In the genomic region with DNA sequence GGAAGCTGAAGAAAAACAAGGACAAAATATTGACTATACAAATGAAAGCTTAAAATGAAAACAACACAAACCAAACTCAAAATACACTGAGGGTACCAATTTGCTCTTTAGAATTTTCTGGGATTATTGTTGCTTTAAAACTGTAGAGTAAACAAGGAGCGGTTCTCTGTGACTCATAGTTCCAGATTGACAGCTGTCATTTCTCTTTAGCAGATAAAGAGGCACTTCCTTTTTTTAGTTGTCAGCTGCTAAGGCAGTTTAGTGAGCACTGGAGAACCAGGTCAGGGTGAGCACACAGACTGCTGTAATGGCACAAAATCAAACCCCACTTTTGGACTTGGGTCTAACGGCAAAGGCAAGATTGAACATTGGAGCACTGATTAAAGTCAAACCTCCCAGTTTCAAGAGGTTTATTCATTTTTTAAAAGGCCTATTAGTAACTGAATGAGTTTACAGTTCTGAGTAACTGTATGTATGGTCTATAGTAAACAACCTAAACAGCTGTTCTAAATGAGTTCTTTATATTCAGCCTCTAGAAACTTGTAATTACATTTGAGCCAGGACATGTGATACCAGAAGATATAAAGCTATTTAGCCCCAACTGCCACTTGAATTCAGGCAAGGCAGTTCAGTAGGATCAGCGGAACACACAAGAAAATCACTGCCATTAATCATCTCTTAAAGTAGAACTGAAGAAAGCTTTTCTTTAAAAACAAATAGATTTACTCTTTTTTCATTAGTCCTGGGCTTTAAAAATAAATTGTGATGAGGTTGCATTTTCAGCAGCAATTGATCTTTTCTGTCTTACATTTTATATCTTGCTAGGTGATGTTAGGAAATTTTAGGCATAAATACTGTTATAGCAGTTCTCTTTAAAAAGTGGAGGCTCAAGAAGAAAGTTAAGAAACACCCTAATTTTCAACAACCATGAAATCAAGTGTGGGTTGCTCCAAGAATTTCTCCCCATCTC, we compare ENCODE assay signal across 1 cellular context.
TF ChIP-seq lines count a peak whose summit lies in the region.

No MANE protein-coding gene starts in this region.

TF ChIP-seq in K562, 482 proteins besides CTCF, POLR2A, EP300 and RAD21 (continued from another document and continues in another):
- TF ChIP-seq, protein P1, sequence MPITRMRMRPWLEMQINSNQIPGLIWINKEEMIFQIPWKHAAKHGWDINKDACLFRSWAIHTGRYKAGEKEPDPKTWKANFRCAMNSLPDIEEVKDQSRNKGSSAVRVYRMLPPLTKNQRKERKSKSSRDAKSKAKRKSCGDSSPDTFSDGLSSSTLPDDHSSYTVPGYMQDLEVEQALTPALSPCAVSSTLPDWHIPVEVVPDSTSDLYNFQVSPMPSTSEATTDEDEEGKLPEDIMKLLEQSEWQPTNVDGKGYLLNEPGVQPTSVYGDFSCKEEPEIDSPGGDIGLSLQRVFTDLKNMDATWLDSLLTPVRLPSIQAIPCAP (CRISPR knock-in tag; IDR thresholded peaks at IDR 0.05; ENCODE audit: borderline replicate concordance) = no peak
- peak; percentile 91 for TF ChIP-seq MEIS2 (IDR thresholded peaks at IDR 0.05; ENCODE audit: partially characterized antibody)
- no peak for TF ChIP-seq RBM39 (optimal IDR thresholded peaks at IDR 0.05; ENCODE audit: low read depth, low read length)
- TF ChIP-seq ZNF785 (CRISPR knock-in tag; IDR thresholded peaks at IDR 0.05) = no peak
- no peak for TF ChIP-seq ELF4 (CRISPR knock-in tag; IDR thresholded peaks at IDR 0.05)
- TF ChIP-seq RFX5 (IDR thresholded peaks at IDR 0.05; ENCODE audit: low read depth, low read length) = no peak
- no peak for TF ChIP-seq XRCC5 (IDR thresholded peaks at IDR 0.05; ENCODE audit: low read depth, low read length)
- TF ChIP-seq C11orf30 (IDR thresholded peaks at IDR 0.05; ENCODE audit: low read depth) = peak; percentile 41; the same call in 1 of the 2 replicates
- no peak for TF ChIP-seq TEAD4 (IDR thresholded peaks at IDR 0.05; ENCODE audit: low read length)
- TF ChIP-seq TEAD4 (CRISPR knock-in tag; IDR thresholded peaks at IDR 0.05; ENCODE audit: borderline replicate concordance) = no peak
- no peak for TF ChIP-seq EHMT2 (IDR thresholded peaks at IDR 0.05)
- TF ChIP-seq, protein P2, sequence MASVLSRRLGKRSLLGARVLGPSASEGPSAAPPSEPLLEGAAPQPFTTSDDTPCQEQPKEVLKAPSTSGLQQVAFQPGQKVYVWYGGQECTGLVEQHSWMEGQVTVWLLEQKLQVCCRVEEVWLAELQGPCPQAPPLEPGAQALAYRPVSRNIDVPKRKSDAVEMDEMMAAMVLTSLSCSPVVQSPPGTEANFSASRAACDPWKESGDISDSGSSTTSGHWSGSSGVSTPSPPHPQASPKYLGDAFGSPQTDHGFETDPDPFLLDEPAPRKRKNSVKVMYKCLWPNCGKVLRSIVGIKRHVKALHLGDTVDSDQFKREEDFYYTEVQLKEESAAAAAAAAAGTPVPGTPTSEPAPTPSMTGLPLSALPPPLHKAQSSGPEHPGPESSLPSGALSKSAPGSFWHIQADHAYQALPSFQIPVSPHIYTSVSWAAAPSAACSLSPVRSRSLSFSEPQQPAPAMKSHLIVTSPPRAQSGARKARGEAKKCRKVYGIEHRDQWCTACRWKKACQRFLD (CRISPR knock-in tag; IDR thresholded peaks at IDR 0.05) = no peak
- TF ChIP-seq, protein P3, sequence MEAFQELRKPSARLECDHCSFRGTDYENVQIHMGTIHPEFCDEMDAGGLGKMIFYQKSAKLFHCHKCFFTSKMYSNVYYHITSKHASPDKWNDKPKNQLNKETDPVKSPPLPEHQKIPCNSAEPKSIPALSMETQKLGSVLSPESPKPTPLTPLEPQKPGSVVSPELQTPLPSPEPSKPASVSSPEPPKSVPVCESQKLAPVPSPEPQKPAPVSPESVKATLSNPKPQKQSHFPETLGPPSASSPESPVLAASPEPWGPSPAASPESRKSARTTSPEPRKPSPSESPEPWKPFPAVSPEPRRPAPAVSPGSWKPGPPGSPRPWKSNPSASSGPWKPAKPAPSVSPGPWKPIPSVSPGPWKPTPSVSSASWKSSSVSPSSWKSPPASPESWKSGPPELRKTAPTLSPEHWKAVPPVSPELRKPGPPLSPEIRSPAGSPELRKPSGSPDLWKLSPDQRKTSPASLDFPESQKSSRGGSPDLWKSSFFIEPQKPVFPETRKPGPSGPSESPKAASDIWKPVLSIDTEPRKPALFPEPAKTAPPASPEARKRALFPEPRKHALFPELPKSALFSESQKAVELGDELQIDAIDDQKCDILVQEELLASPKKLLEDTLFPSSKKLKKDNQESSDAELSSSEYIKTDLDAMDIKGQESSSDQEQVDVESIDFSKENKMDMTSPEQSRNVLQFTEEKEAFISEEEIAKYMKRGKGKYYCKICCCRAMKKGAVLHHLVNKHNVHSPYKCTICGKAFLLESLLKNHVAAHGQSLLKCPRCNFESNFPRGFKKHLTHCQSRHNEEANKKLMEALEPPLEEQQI (IDR thresholded peaks at IDR 0.05) = no peak
- TF ChIP-seq, protein P4, sequence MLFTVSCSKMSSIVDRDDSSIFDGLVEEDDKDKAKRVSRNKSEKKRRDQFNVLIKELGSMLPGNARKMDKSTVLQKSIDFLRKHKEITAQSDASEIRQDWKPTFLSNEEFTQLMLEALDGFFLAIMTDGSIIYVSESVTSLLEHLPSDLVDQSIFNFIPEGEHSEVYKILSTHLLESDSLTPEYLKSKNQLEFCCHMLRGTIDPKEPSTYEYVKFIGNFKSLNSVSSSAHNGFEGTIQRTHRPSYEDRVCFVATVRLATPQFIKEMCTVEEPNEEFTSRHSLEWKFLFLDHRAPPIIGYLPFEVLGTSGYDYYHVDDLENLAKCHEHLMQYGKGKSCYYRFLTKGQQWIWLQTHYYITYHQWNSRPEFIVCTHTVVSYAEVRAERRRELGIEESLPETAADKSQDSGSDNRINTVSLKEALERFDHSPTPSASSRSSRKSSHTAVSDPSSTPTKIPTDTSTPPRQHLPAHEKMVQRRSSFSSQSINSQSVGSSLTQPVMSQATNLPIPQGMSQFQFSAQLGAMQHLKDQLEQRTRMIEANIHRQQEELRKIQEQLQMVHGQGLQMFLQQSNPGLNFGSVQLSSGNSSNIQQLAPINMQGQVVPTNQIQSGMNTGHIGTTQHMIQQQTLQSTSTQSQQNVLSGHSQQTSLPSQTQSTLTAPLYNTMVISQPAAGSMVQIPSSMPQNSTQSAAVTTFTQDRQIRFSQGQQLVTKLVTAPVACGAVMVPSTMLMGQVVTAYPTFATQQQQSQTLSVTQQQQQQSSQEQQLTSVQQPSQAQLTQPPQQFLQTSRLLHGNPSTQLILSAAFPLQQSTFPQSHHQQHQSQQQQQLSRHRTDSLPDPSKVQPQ (CRISPR knock-in tag; IDR thresholded peaks at IDR 0.05; ENCODE audit: borderline replicate concordance) = no peak
- TF ChIP-seq MAFG (tag; conservative IDR thresholded peaks at IDR 0.05) = peak; percentile 55
- no peak for TF ChIP-seq ZFP1 (CRISPR knock-in tag; IDR thresholded peaks at IDR 0.05)
- TF ChIP-seq, protein P5, sequence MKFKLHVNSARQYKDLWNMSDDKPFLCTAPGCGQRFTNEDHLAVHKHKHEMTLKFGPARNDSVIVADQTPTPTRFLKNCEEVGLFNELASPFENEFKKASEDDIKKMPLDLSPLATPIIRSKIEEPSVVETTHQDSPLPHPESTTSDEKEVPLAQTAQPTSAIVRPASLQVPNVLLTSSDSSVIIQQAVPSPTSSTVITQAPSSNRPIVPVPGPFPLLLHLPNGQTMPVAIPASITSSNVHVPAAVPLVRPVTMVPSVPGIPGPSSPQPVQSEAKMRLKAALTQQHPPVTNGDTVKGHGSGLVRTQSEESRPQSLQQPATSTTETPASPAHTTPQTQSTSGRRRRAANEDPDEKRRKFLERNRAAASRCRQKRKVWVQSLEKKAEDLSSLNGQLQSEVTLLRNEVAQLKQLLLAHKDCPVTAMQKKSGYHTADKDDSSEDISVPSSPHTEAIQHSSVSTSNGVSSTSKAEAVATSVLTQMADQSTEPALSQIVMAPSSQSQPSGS (CRISPR knock-in tag; IDR thresholded peaks at IDR 0.05) = no peak
- TF ChIP-seq GTF2E2 (tag; IDR thresholded peaks at IDR 0.05) = no peak
- TF ChIP-seq, protein P6, sequence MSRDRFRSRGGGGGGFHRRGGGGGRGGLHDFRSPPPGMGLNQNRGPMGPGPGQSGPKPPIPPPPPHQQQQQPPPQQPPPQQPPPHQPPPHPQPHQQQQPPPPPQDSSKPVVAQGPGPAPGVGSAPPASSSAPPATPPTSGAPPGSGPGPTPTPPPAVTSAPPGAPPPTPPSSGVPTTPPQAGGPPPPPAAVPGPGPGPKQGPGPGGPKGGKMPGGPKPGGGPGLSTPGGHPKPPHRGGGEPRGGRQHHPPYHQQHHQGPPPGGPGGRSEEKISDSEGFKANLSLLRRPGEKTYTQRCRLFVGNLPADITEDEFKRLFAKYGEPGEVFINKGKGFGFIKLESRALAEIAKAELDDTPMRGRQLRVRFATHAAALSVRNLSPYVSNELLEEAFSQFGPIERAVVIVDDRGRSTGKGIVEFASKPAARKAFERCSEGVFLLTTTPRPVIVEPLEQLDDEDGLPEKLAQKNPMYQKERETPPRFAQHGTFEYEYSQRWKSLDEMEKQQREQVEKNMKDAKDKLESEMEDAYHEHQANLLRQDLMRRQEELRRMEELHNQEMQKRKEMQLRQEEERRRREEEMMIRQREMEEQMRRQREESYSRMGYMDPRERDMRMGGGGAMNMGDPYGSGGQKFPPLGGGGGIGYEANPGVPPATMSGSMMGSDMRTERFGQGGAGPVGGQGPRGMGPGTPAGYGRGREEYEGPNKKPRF (IDR thresholded peaks at IDR 0.05; ENCODE audit: low read depth, low read length) = no peak
- TF ChIP-seq NCOR1 (IDR thresholded peaks at IDR 0.05) = no peak
- TF ChIP-seq SRF (CRISPR knock-in tag; IDR thresholded peaks at IDR 0.05) = no peak
- TF ChIP-seq, protein P7, sequence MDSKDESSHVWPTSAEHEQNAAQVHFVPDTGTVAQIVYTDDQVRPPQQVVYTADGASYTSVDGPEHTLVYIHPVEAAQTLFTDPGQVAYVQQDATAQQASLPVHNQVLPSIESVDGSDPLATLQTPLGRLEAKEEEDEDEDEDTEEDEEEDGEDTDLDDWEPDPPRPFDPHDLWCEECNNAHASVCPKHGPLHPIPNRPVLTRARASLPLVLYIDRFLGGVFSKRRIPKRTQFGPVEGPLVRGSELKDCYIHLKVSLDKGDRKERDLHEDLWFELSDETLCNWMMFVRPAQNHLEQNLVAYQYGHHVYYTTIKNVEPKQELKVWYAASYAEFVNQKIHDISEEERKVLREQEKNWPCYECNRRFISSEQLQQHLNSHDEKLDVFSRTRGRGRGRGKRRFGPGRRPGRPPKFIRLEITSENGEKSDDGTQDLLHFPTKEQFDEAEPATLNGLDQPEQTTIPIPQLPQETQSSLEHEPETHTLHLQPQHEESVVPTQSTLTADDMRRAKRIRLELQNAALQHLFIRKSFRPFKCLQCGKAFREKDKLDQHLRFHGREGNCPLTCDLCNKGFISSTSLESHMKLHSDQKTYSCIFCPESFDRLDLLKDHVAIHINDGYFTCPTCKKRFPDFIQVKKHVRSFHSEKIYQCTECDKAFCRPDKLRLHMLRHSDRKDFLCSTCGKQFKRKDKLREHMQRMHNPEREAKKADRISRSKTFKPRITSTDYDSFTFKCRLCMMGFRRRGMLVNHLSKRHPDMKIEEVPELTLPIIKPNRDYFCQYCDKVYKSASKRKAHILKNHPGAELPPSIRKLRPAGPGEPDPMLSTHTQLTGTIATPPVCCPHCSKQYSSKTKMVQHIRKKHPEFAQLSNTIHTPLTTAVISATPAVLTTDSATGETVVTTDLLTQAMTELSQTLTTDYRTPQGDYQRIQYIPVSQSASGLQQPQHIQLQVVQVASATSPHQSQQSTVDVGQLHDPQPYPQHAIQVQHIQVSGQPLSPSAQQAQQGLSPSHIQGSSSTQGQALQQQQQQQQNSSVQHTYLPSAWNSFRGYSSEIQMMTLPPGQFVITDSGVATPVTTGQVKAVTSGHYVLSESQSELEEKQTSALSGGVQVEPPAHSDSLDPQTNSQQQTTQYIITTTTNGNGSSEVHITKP (IDR thresholded peaks at IDR 0.05; ENCODE audit: partially characterized antibody) = no peak
- TF ChIP-seq, protein P8, sequence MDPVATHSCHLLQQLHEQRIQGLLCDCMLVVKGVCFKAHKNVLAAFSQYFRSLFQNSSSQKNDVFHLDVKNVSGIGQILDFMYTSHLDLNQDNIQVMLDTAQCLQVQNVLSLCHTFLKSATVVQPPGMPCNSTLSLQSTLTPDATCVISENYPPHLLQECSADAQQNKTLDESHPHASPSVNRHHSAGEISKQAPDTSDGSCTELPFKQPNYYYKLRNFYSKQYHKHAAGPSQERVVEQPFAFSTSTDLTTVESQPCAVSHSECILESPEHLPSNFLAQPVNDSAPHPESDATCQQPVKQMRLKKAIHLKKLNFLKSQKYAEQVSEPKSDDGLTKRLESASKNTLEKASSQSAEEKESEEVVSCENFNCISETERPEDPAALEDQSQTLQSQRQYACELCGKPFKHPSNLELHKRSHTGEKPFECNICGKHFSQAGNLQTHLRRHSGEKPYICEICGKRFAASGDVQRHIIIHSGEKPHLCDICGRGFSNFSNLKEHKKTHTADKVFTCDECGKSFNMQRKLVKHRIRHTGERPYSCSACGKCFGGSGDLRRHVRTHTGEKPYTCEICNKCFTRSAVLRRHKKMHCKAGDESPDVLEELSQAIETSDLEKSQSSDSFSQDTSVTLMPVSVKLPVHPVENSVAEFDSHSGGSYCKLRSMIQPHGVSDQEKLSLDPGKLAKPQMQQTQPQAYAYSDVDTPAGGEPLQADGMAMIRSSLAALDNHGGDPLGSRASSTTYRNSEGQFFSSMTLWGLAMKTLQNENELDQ (CRISPR knock-in tag; IDR thresholded peaks at IDR 0.05; ENCODE audit: borderline replicate concordance) = no peak
- TF ChIP-seq RHOXF2B (CRISPR knock-in tag; conservative IDR thresholded peaks at IDR 0.05) = no peak
- TF ChIP-seq IFI16 (CRISPR knock-in tag; IDR thresholded peaks at IDR 0.05) = no peak
- peak; percentile 70 for TF ChIP-seq MAFK (IDR thresholded peaks at IDR 0.05; ENCODE audit: low read length)
- TF ChIP-seq, protein P9, sequence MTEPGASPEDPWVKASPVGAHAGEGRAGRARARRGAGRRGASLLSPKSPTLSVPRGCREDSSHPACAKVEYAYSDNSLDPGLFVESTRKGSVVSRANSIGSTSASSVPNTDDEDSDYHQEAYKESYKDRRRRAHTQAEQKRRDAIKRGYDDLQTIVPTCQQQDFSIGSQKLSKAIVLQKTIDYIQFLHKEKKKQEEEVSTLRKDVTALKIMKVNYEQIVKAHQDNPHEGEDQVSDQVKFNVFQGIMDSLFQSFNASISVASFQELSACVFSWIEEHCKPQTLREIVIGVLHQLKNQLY (CRISPR knock-in tag; conservative IDR thresholded peaks at IDR 0.05) = no peak
- no peak for TF ChIP-seq ZNF324 (CRISPR knock-in tag; IDR thresholded peaks at IDR 0.05)
- TF ChIP-seq CBFA2T2 (conservative IDR thresholded peaks at IDR 0.05) = no peak
- TF ChIP-seq SMARCA5 (IDR thresholded peaks at IDR 0.05) = no peak
- no peak for TF ChIP-seq BACH1 (tag; IDR thresholded peaks at IDR 0.05)
- TF ChIP-seq, protein P10, sequence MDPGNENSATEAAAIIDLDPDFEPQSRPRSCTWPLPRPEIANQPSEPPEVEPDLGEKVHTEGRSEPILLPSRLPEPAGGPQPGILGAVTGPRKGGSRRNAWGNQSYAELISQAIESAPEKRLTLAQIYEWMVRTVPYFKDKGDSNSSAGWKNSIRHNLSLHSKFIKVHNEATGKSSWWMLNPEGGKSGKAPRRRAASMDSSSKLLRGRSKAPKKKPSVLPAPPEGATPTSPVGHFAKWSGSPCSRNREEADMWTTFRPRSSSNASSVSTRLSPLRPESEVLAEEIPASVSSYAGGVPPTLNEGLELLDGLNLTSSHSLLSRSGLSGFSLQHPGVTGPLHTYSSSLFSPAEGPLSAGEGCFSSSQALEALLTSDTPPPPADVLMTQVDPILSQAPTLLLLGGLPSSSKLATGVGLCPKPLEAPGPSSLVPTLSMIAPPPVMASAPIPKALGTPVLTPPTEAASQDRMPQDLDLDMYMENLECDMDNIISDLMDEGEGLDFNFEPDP (CRISPR knock-in tag; IDR thresholded peaks at IDR 0.05) = no peak
- no peak for TF ChIP-seq POLR3A (IDR thresholded peaks at IDR 0.05; ENCODE audit: borderline replicate concordance, extremely low read depth, insufficient read depth, insufficient read length)
- TF ChIP-seq ZNF408 (CRISPR knock-in tag; IDR thresholded peaks at IDR 0.05; ENCODE audit: low read depth) = no peak
- TF ChIP-seq TFAM (CRISPR knock-in tag; conservative IDR thresholded peaks at IDR 0.05) = no peak
- no peak for TF ChIP-seq CSDE1 (IDR thresholded peaks at IDR 0.05)
- peak; percentile 76 for TF ChIP-seq ZNF316 (IDR thresholded peaks at IDR 0.05)
- TF ChIP-seq NR2C2 (CRISPR knock-in tag; IDR thresholded peaks at IDR 0.05) = no peak
- TF ChIP-seq NR2C2 (tag; IDR thresholded peaks at IDR 0.05) = no peak
